Comparison of ENCODE assay signal across 15 cellular contexts in genomic region chr17:37300683-37301082, GRCh38.
DNase-seq lines count a peak whose midpoint lies in the region; ATAC-seq and TF ChIP-seq lines count a peak whose summit lies in the region.
"Had no signal": no experiment of that assay in that cellular context is flagged by ENCODE, and none has a peak within 500 bp of the region (broad histone marks: within the 10 kb centered on the region; RNA-seq: fewer than 3 reads in every experiment).

No MANE protein-coding gene starts in this region.

- 70 to 79% methylated on average over 2 of the region's 2 CpGs for WGBS in endodermal cell (ENCODE audit: insufficient coverage in 1 of 2, insufficient read length in 1 of 2), 2 experiments
- WGBS in aorta, 2 donors: 45 to 53% methylated on average over 2 of the region's 2 CpGs
- 84% methylated on average over 2 of the region's 2 CpGs for WGBS in SK-N-SH (ENCODE audit: low lambda C conversion rate)

- no peak overlapping the region for H3K4me3 Mint-ChIP-seq in endodermal cell
- H3K4me3 Mint-ChIP-seq: activated CD4-positive, alpha-beta memory T cell treated with anti-CD3 and anti-CD28 coated beads for 36 hours had no signal

- H3K27me3 Mint-ChIP-seq in endodermal cell (ENCODE audit: insufficient read depth): no peaks in the 10 kb centered on the region
- H3K27me3 Mint-ChIP-seq: activated CD4-positive, alpha-beta memory T cell treated with anti-CD3 and anti-CD28 coated beads for 36 hours had no signal

- TF ChIP-seq EP300 in SK-N-SH (IDR thresholded peaks at IDR 0.05; ENCODE audit: borderline replicate concordance in 1 of 2, low read depth in 1 of 2, low read length in 1 of 2): no peak

- TF ChIP-seq CTCF in endodermal cell (conservative IDR thresholded peaks at IDR 0.05): no peak
- no peak for TF ChIP-seq CTCF in SK-N-SH (IDR thresholded peaks at IDR 0.05)

- H3K4me3 ChIP-seq in endodermal cell (ENCODE audit: low read length) (no peak overlapping the region), aorta (ENCODE audit: low read length in 2 of 2) (no peak overlapping the region), SK-N-SH (ENCODE audit: low read depth in 2 of 2, low read length in 1 of 2) (no peak overlapping the region)
- H3K4me3 ChIP-seq: HAP-1, spleen had no signal

- no peaks in the 10 kb centered on the region for H3K9me3 Mint-ChIP-seq in endodermal cell
- H3K9me3 Mint-ChIP-seq: activated CD4-positive, alpha-beta memory T cell treated with anti-CD3 and anti-CD28 coated beads for 36 hours; nephron progenitor cell had no signal

- ATAC-seq in Right ventricle myocardium inferior: peak; percentile 50
- ATAC-seq in aorta (ENCODE audit: low FRiP score): peak; percentile 36
- ATAC-seq in GM21423 (IDR thresholded peaks at IDR 0.05; ENCODE audit: unreplicated experiment): no peak
- ATAC-seq: left colon had no signal

- H3K4me2 ChIP-seq in SK-N-SH: no peak overlapping the region

- peaks cover 27% of the 10 kb centered on the region for H3K4me1 Mint-ChIP-seq in endodermal cell

- H3K27ac Mint-ChIP-seq in endodermal cell: no peak overlapping the region
- H3K27ac Mint-ChIP-seq: activated CD4-positive, alpha-beta memory T cell treated with anti-CD3 and anti-CD28 coated beads for 36 hours had no signal

- peaks cover 8% of the 10 kb centered on the region for H3K4me1 ChIP-seq in endodermal cell (ENCODE audit: control insufficient read depth, insufficient read depth, low read length)
- H3K4me1 ChIP-seq in aorta (ENCODE audit: control insufficient read depth in 1 of 2, insufficient read depth in 2 of 2, low read length in 2 of 2): no peaks in the 10 kb centered on the region
- peaks cover 3 to 4% of the 10 kb centered on the region in 2 experiments; a peak in 2 of 4 replicates for H3K4me1 ChIP-seq in SK-N-SH (ENCODE audit: control insufficient read depth in 1 of 2, insufficient read depth in 2 of 2, low read depth in 1 of 2, low read length in 1 of 2)

- H3K9me3 ChIP-seq in endodermal cell (ENCODE audit: control insufficient read depth, low read length) (no peaks in the 10 kb centered on the region), aorta (ENCODE audit: control insufficient read depth, low read length) (no peaks in the 10 kb centered on the region), SK-N-SH (no peaks in the 10 kb centered on the region)
- H3K9me3 ChIP-seq: HAP-1, spleen had no signal

- H3K79me2 ChIP-seq in SK-N-SH (ENCODE audit: insufficient read depth): no peaks in the 10 kb centered on the region

- no peaks in the 10 kb centered on the region for H3F3A ChIP-seq in SK-N-SH (replicated peaks; ENCODE audit: insufficient read depth)

- no peak overlapping the region for H2AFZ ChIP-seq in SK-N-SH (ENCODE audit: low read depth)

- DNase-seq in Right ventricle myocardium inferior (ENCODE audit: missing footprints) (no peak), cardiac septum (ENCODE audit: low spot score) (no peak), endodermal cell (no peak), medulla oblongata (ENCODE audit: extremely low spot score) (peak; percentile 30), aorta (no peak), OCI-M1 (lab: John Stamatoyannopoulos, UW) (no peak), SK-N-SH (no peak)
- DNase-seq: activated CD4-positive, alpha-beta memory T cell treated with anti-CD3 and anti-CD28 coated beads for 36 hours; left colon; NCI-H1694; nephron progenitor cell; SHP77 treated with DMSO at 0.1 percent for 48 hours; spleen had no signal

- H4K20me1 ChIP-seq in SK-N-SH (ENCODE audit: insufficient read depth): no peaks in the 10 kb centered on the region

- H3K9me2 ChIP-seq in SK-N-SH: no peaks in the 10 kb centered on the region

- H3K36me3 ChIP-seq in endodermal cell (ENCODE audit: control insufficient read depth, insufficient read depth, low read length): no peaks in the 10 kb centered on the region
- H3K36me3 ChIP-seq in aorta (ENCODE audit: control insufficient read depth in 1 of 2, insufficient read depth in 2 of 2, low read length in 1 of 2): no peaks in the 10 kb centered on the region
- H3K36me3 ChIP-seq in SK-N-SH (replicated peaks in 1 of 2; ENCODE audit: control insufficient read depth in 1 of 2, insufficient read depth in 2 of 2, low read length in 1 of 2): peaks cover 0 to 4% of the 10 kb centered on the region in 2 experiments
- H3K36me3 ChIP-seq: HAP-1 had no signal

- no peak overlapping the region for H3K9ac ChIP-seq in endodermal cell (ENCODE audit: extremely low read depth, low read length, poor library complexity, severe bottlenecking)
- no peak overlapping the region for H3K9ac ChIP-seq in SK-N-SH

- peaks cover 14% of the 10 kb centered on the region for H3K36me3 Mint-ChIP-seq in endodermal cell (ENCODE audit: low read depth)

- intact Hi-C loops in Right ventricle myocardium inferior (cut with DNase I) (no loop called here), cardiac septum (cut with DNase I) (no loop called here), aorta (cut with DNase I) (no loop called here)

- POLR2A ChIA-PET in SK-N-SH (lab: Yijun Ruan, JAX): interaction anchor here (1.2 kb wide), 1 partner anchor 9 kb away, joined by 3 read pairs; no protein-coding TSS in a partner anchor

- TF ChIP-seq RAD21 in SK-N-SH (IDR thresholded peaks at IDR 0.05; ENCODE audit: low read length): no peak

- CTCF ChIA-PET in SK-N-SH (lab: Yijun Ruan, JAX): no interaction called here

- H3K27ac ChIP-seq in endodermal cell (ENCODE audit: low read depth, low read length): peak overlapping the region; percentile 19
- no peak overlapping the region for H3K27ac ChIP-seq in aorta (ENCODE audit: low read depth in 1 of 2, low read length in 2 of 2)
- H3K27ac ChIP-seq in SK-N-SH (ENCODE audit: low read depth in 2 of 2, low read length in 1 of 2): no peak overlapping the region

- H3K27me3 ChIP-seq in endodermal cell (ENCODE audit: control insufficient read depth, insufficient read depth, low read length, poor library complexity, severe bottlenecking): no peaks in the 10 kb centered on the region
- H3K27me3 ChIP-seq in aorta (ENCODE audit: control insufficient read depth in 1 of 2, insufficient read depth in 2 of 2, low read length in 1 of 2): no peaks in the 10 kb centered on the region
- H3K27me3 ChIP-seq in SK-N-SH (ENCODE audit: insufficient read depth): no peaks in the 10 kb centered on the region
- H3K27me3 ChIP-seq: spleen had no signal

TF ChIP-seq in SK-N-SH, 30 proteins besides CTCF, POLR2A, EP300 and RAD21 (continues in another document):
- no peak for TF ChIP-seq MXI1 (IDR thresholded peaks at IDR 0.05; ENCODE audit: low read depth, low read length)
- no peak for TF ChIP-seq FOXM1 (IDR thresholded peaks at IDR 0.05; ENCODE audit: low read depth)
- no peak for TF ChIP-seq GABPA (IDR thresholded peaks at IDR 0.05; ENCODE audit: low read depth)
- TF ChIP-seq GATA2 (CRISPR knock-in tag; IDR thresholded peaks at IDR 0.05): no peak
- TF ChIP-seq RCOR1 (IDR thresholded peaks at IDR 0.05; ENCODE audit: low read length): no peak
- no peak for TF ChIP-seq TEAD4 (IDR thresholded peaks at IDR 0.05; ENCODE audit: borderline replicate concordance, insufficient read depth)
- TF ChIP-seq, protein P1, sequence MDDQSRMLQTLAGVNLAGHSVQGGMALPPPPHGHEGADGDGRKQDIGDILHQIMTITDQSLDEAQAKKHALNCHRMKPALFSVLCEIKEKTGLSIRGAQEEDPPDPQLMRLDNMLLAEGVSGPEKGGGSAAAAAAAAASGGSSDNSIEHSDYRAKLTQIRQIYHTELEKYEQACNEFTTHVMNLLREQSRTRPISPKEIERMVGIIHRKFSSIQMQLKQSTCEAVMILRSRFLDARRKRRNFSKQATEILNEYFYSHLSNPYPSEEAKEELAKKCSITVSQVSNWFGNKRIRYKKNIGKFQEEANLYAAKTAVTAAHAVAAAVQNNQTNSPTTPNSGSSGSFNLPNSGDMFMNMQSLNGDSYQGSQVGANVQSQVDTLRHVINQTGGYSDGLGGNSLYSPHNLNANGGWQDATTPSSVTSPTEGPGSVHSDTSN (IDR thresholded peaks at IDR 0.05): no peak
- TF ChIP-seq CHD2 (IDR thresholded peaks at IDR 0.05; ENCODE audit: low read length, partially characterized antibody): no peak
- TF ChIP-seq, protein P2, sequence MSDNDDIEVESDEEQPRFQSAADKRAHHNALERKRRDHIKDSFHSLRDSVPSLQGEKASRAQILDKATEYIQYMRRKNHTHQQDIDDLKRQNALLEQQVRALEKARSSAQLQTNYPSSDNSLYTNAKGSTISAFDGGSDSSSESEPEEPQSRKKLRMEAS (IDR thresholded peaks at IDR 0.05; ENCODE audit: low read depth): no peak
- TF ChIP-seq NRF1 (IDR thresholded peaks at IDR 0.05; ENCODE audit: low read depth, low read length): no peak
- no peak for TF ChIP-seq NFIC (IDR thresholded peaks at IDR 0.05; ENCODE audit: borderline replicate concordance)
- TF ChIP-seq, protein P3, sequence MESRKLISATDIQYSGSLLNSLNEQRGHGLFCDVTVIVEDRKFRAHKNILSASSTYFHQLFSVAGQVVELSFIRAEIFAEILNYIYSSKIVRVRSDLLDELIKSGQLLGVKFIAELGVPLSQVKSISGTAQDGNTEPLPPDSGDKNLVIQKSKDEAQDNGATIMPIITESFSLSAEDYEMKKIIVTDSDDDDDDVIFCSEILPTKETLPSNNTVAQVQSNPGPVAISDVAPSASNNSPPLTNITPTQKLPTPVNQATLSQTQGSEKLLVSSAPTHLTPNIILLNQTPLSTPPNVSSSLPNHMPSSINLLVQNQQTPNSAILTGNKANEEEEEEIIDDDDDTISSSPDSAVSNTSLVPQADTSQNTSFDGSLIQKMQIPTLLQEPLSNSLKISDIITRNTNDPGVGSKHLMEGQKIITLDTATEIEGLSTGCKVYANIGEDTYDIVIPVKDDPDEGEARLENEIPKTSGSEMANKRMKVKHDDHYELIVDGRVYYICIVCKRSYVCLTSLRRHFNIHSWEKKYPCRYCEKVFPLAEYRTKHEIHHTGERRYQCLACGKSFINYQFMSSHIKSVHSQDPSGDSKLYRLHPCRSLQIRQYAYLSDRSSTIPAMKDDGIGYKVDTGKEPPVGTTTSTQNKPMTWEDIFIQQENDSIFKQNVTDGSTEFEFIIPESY (IDR thresholded peaks at IDR 0.05; ENCODE audit: borderline replicate concordance, low read depth): no peak
- TF ChIP-seq, protein P4, sequence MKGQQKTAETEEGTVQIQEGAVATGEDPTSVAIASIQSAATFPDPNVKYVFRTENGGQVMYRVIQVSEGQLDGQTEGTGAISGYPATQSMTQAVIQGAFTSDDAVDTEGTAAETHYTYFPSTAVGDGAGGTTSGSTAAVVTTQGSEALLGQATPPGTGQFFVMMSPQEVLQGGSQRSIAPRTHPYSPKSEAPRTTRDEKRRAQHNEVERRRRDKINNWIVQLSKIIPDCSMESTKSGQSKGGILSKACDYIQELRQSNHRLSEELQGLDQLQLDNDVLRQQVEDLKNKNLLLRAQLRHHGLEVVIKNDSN (IDR thresholded peaks at IDR 0.05; ENCODE audit: borderline replicate concordance, low read depth): no peak
